In the genomic region with DNA sequence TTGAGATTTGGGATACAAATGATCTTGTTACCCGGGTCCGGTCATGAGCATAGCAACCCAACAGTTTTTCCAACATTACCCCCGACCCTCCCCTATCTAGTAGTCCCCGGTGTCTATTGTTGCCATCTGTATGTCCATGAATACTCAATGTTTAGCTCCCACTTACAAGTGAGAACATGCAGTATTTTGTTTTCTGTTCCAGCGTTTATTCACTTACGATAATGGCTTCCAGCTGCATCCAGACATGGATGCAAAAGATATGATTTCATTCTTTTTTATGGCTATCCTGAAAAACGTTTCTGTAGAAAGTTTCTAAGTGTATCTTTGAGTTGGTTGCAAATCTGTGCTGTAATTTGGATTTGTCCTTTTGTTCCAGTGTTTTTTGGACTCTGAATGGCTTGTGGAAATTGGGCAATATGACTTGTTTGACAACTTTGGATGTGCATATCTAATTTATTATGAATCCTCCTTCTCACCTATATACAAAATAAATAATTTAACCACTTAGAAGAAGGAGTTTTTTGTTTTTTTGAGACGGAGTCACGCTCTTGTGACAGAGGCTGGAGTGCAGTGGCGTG, we compare ENCODE assay signal across 17 cellular contexts. TPM values are rescaled to one million over a fixed set of nuclear protein-coding genes. Genes with fewer than 3 reads are reported as not detected.
DNase-seq lines count a peak whose midpoint lies in the region; FAIRE-seq and TF ChIP-seq lines count a peak whose summit lies in the region.
"Had no signal": no experiment of that assay in that cellular context is flagged by ENCODE, and none has a peak within 500 bp of the region (broad histone marks: within the 10 kb centered on the region; RNA-seq: fewer than 3 reads in every experiment).

No MANE protein-coding gene starts in this region.

- peak overlapping the region; percentile 71 for H3K4me2 ChIP-seq in keratinocyte (ENCODE audit: control insufficient read depth, extremely low read depth, insufficient read depth, low read depth, low read length)
- no peak overlapping the region for H3K4me2 ChIP-seq in trophoblast cell (ENCODE audit: low read length)

- H3K4me1 ChIP-seq in HEK293 (ENCODE audit: control insufficient read depth, insufficient read depth, low read length) (peaks cover 18% of the 10 kb centered on the region), ascending aorta (peaks cover 0 to 40% of the 10 kb centered on the region in 2 donors), keratinocyte (ENCODE audit: control insufficient read depth, extremely low read depth, insufficient read depth, low read length) (peaks cover 44% of the 10 kb centered on the region), stomach (peaks cover 25 to 62% (median 52%) of the 10 kb centered on the region in 4 donors), trophoblast cell (ENCODE audit: control insufficient read depth in 1 of 2, insufficient read depth in 2 of 2, low read length in 2 of 2) (peaks cover 0 to 2% of the 10 kb centered on the region in 2 experiments)

- intact Hi-C loops in ascending aorta (cut with DNase I): loop anchor here (2.0 kb wide), 1 partner anchor 29 kb away; no protein-coding TSS in a partner anchor
- intact Hi-C loops in stomach (cut with DNase I; ENCODE audit: low total_unique reads): no loop called here
- intact Hi-C loops in posterior vena cava (cut with DNase I): no loop called here

- H3K79me2 ChIP-seq in keratinocyte (ENCODE audit: control insufficient read depth, insufficient read depth, low read length) (peaks cover 72% of the 10 kb centered on the region), trophoblast cell (ENCODE audit: control insufficient read depth, insufficient read depth, low read length, poor library complexity) (peaks cover 6% of the 10 kb centered on the region)

- no peak for DNase-seq in ascending aorta (ENCODE audit: low spot score in 2 of 2)
- no peak for DNase-seq in keratinocyte (ENCODE audit: low read depth, low spot score)
- DNase-seq in stomach: no peak
- DNase-seq in frontal cortex (ENCODE audit: low spot score in 2 of 2): no peak
- no peak for DNase-seq in posterior vena cava (ENCODE audit: low spot score)
- no peak for DNase-seq in trophoblast cell
- DNase-seq: brain microvascular endothelial cell, hypothalamus, NCI-H1694, NCI-H524, ovary had no signal

- no peak for TF ChIP-seq CTCF in HEK293 (tag by site-specific recombination; IDR thresholded peaks at IDR 0.05)
- TF ChIP-seq CTCF in ascending aorta (IDR thresholded peaks at IDR 0.05): no peak
- TF ChIP-seq CTCF in keratinocyte (optimal IDR thresholded peaks at IDR 0.05 in 1 of 3, IDR thresholded peaks at IDR 0.05 in 1 of 3, conservative IDR thresholded peaks at IDR 0.05 in 1 of 3; ENCODE audit: extremely low read depth in 1 of 3, insufficient read depth in 2 of 3, low read length in 3 of 3): no peak
- no peak for TF ChIP-seq CTCF in stomach (IDR thresholded peaks at IDR 0.05)

- H3K27me3 ChIP-seq in ascending aorta (no peaks in the 10 kb centered on the region), keratinocyte (ENCODE audit: control insufficient read depth, extremely low read depth, insufficient read depth, low read length) (no peaks in the 10 kb centered on the region), stomach (no peaks in the 10 kb centered on the region), trophoblast cell (ENCODE audit: insufficient read depth, low read length) (no peaks in the 10 kb centered on the region)
- H3K27me3 ChIP-seq: brain microvascular endothelial cell, ovary had no signal

- FAIRE-seq in keratinocyte (lab: Jason Lieb, UNC) (no peak), frontal cortex (lab: Jason Lieb, UNC) (no peak)
- FAIRE-seq: K562 had no signal

- no peak overlapping the region for H3K14ac ChIP-seq in trophoblast cell (ENCODE audit: low read length)

- dilution Hi-C loops in keratinocyte (cut with MboI; ENCODE audit: extremely low pct_ligation_motif_present, low sequenced_read_pairs): no loop called here

- H4K20me1 ChIP-seq in keratinocyte (ENCODE audit: control insufficient read depth, extremely low read depth, insufficient read depth, low read length): peaks cover 2% of the 10 kb centered on the region

- H3K9me3 ChIP-seq in HEK293 (ENCODE audit: control insufficient read depth, insufficient read depth, low read depth, low read length) (no peaks in the 10 kb centered on the region), ascending aorta (no peaks in the 10 kb centered on the region), keratinocyte (ENCODE audit: control insufficient read depth, low read depth, low read length) (no peaks in the 10 kb centered on the region), stomach (no peaks in the 10 kb centered on the region), trophoblast cell (ENCODE audit: insufficient read depth, low read depth, low read length) (no peaks in the 10 kb centered on the region)
- H3K9me3 ChIP-seq: ovary had no signal

- H2BK12ac ChIP-seq in trophoblast cell (ENCODE audit: low read length): no peak overlapping the region

- no peak overlapping the region for H2AK5ac ChIP-seq in trophoblast cell (ENCODE audit: low read length)

- TF ChIP-seq EP300 in stomach (IDR thresholded peaks at IDR 0.05): no peak

- POLR2A ChIA-PET in HEK293 (lab: Yijun Ruan, JAX): interaction anchor here (0.6 to 0.7 kb wide), 2 partner anchors 72 to 90 kb away, joined by 5 to 6 read pairs; no protein-coding TSS in a partner anchor

- H2BK120ac ChIP-seq in trophoblast cell (ENCODE audit: insufficient read depth, low read length, poor library complexity): no peak overlapping the region

- H3K23ac ChIP-seq in trophoblast cell (ENCODE audit: low read length): no peak overlapping the region

- CTCF ChIA-PET in HEK293 (lab: Yijun Ruan, JAX): no interaction called here

- H3K9ac ChIP-seq in keratinocyte (ENCODE audit: control insufficient read depth, extremely low read depth, insufficient read depth, low read length) (peak overlapping the region; percentile 3), trophoblast cell (ENCODE audit: low read length) (no peak overlapping the region)

- no peak overlapping the region for H3K4ac ChIP-seq in trophoblast cell (ENCODE audit: low read depth, low read length)

- peak overlapping the region; percentile 51; the same call in 1 of the 2 replicates for H3K27ac ChIP-seq in HEK293 (ENCODE audit: extremely low read depth, low read depth, low read length)
- H3K27ac ChIP-seq in ascending aorta: peak overlapping the region; percentile 76 to 83
- peak overlapping the region; percentile 71 for H3K27ac ChIP-seq in keratinocyte (ENCODE audit: control insufficient read depth, insufficient read depth, low read length)
- peak overlapping the region in 3 of 5 donors; percentile 71 to 86 (median 85) for H3K27ac ChIP-seq in stomach
- no peak overlapping the region for H3K27ac ChIP-seq in trophoblast cell (ENCODE audit: low read depth, low read length)
- H3K27ac ChIP-seq: brain microvascular endothelial cell, C4-2B, ovary had no signal

- peak overlapping the region; percentile 16 for H2AFZ ChIP-seq in keratinocyte (ENCODE audit: control insufficient read depth, low read length)
- H2AFZ ChIP-seq in trophoblast cell (ENCODE audit: insufficient read depth, low read length, poor library complexity): no peak overlapping the region

- WGBS in stomach, 5 donors: 72 to 74% (median 72%) methylated on average over 10 of the region's 10 CpGs
- WGBS in trophoblast cell (ENCODE audit: extremely low coverage, insufficient coverage, insufficient read length): no CpG with 5 or more reads among the region's 10 CpGs

- H4K91ac ChIP-seq in trophoblast cell (ENCODE audit: low read depth, low read length): no peak overlapping the region

- H4K12ac ChIP-seq in trophoblast cell (ENCODE audit: low read depth, low read length): no peak overlapping the region

- no peaks in the 10 kb centered on the region for H3K79me1 ChIP-seq in trophoblast cell (ENCODE audit: low read length)

- no peak overlapping the region for H4K8ac ChIP-seq in trophoblast cell (ENCODE audit: low read depth, low read length)

- H2BK5ac ChIP-seq in trophoblast cell (ENCODE audit: low read depth, low read length, poor library complexity): no peak overlapping the region

- H3K9me1 ChIP-seq in keratinocyte (ENCODE audit: control insufficient read depth, extremely low read depth, insufficient read depth, low read length): no peaks in the 10 kb centered on the region

- TF ChIP-seq POLR2A in stomach (IDR thresholded peaks at IDR 0.05): no peak

- no peak overlapping the region for H3K18ac ChIP-seq in trophoblast cell (ENCODE audit: low read length)

- peaks cover 8 to 28% of the 10 kb centered on the region in 2 experiments for H3K36me3 ChIP-seq in HEK293 (ENCODE audit: control insufficient read depth in 2 of 2, insufficient read depth in 1 of 2, low read length in 2 of 2)
- peaks cover 8 to 14% of the 10 kb centered on the region in 2 donors for H3K36me3 ChIP-seq in ascending aorta
- H3K36me3 ChIP-seq in keratinocyte (ENCODE audit: control insufficient read depth in 2 of 2, extremely low read depth in 1 of 2, insufficient read depth in 2 of 2, low read length in 2 of 2): no peaks in the 10 kb centered on the region
- H3K36me3 ChIP-seq in stomach: peaks cover 0 to 46% (median 38%) of the 10 kb centered on the region in 4 donors
- peaks cover 11 to 19% of the 10 kb centered on the region in 2 experiments for H3K36me3 ChIP-seq in trophoblast cell (ENCODE audit: control insufficient read depth in 1 of 2, insufficient read depth in 2 of 2, low read length in 2 of 2)
- H3K36me3 ChIP-seq: ovary had no signal

- H3K4me3 ChIP-seq in HEK293 (ENCODE audit: low read depth, low read length) (no peak overlapping the region), ascending aorta (peak overlapping the region in 1 of 2 donors; percentile 4), keratinocyte (ENCODE audit: control insufficient read depth in 2 of 3, extremely low read depth in 1 of 3, insufficient read depth in 2 of 3, low read depth in 1 of 3, low read length in 3 of 3) (peak overlapping the region in 2 of 3 experiments; percentile 32 to 37), stomach (no peak overlapping the region), trophoblast cell (ENCODE audit: low read depth, low read length) (no peak overlapping the region)
- H3K4me3 ChIP-seq: K562, lung, ovary had no signal

RNA-seq across cellular contexts. Expression of a gene that starts 11.8 kb away (rescaled TPM):
- total RNA-seq in ascending aorta (49.0 TPM), stomach (100 to 1,000 TPM in 1 of 5 donors, 10 to 100 TPM in 4; 13.3 to 142 (median 36.8) TPM), frontal cortex (8.2 TPM), posterior vena cava (10 to 100 TPM; 55.1 to 59.9 TPM)
- polyA plus RNA-seq in keratinocyte (30.7 to 34.5 TPM (median 31.2 TPM) in 3 replicates), stomach (10 to 100 TPM; 10.2 to 16.2 (median 12.2) TPM)
- polyA plus RNA-seq in keratinocyte (2011; ENCODE audit: low read depth): 9.3 TPM
- polyA plus RNA-seq in keratinocyte (2011; cell fraction: cytosol; rRNA removed): 14.5 and 20.1 TPM in 2 replicates
- polyA plus RNA-seq in keratinocyte (2011; cell fraction: nucleus; rRNA removed): 38.4 and 41.8 TPM in 2 replicates
- polyA plus RNA-seq in keratinocyte (2012; ENCODE audit: low replicate concordance): 16.6 and 21.3 TPM in 2 replicates
- 68.7 to 128 TPM (median 106 TPM) in 3 replicates for polyA minus RNA-seq in keratinocyte
- polyA minus RNA-seq in keratinocyte (2011; cell fraction: cytosol; rRNA and poly(A)+ RNA removed): 29.0 TPM
- 32.4 and 49.2 TPM in 2 replicates for polyA minus RNA-seq in keratinocyte (2011; cell fraction: nucleus; rRNA and poly(A)+ RNA removed)
- polyA plus RNA-seq in trophoblast cell (2013): 50.5 and 51.4 TPM in 2 replicates

RNA-seq across cellular contexts. Expression of a gene that starts 31.9 kb away (rescaled TPM):
- total RNA-seq in ascending aorta (not detected), stomach (not detected), frontal cortex (not detected), posterior vena cava (not detected)
- polyA plus RNA-seq in keratinocyte (0.04 TPM in 1 of 3 replicates, not detected in the others), stomach (1 to 10 TPM in 1 of 3 donors, under 1 TPM in 2; 0.23 to 1.8 (median 0.25) TPM)
- not detected for polyA plus RNA-seq in keratinocyte (2011; ENCODE audit: low read depth)
- polyA plus RNA-seq in keratinocyte (2011; cell fraction: cytosol; rRNA removed): not detected in 2 replicates
- polyA plus RNA-seq in keratinocyte (2011; cell fraction: nucleus; rRNA removed): not detected in 2 replicates
- not detected in 2 replicates for polyA plus RNA-seq in keratinocyte (2012; ENCODE audit: low replicate concordance)
- not detected in 3 replicates for polyA minus RNA-seq in keratinocyte
- not detected for polyA minus RNA-seq in keratinocyte (2011; cell fraction: cytosol; rRNA and poly(A)+ RNA removed)
- polyA minus RNA-seq in keratinocyte (2011; cell fraction: nucleus; rRNA and poly(A)+ RNA removed): not detected in 2 replicates
- polyA plus RNA-seq in trophoblast cell (2013): 0.82 and 0.89 TPM in 2 replicates
- total RNA-seq: activated T-helper 1 cell treated with anti-CD3 and anti-CD28 coated beads, Interleukin-12 subunit alpha, Interleukin-12 subunit beta, Interleukin-2, Interleukin-4 antibody, amounts not matched to agents 30 ng/mL and 10 ng/mL and 1 ng/mL, durations not matched to agents 14 hours and 24 hours and 36 hours; RPMI7951 had no signal

RNA-seq across cellular contexts. Expression of a gene that starts 49.8 kb away (rescaled TPM):
- 20.6 TPM for total RNA-seq in ascending aorta
- polyA plus RNA-seq in keratinocyte: 81.1 to 128 TPM (median 104 TPM) in 3 replicates
- 69.6 TPM for polyA plus RNA-seq in keratinocyte (2011; ENCODE audit: low read depth)
- 152 and 166 TPM in 2 replicates for polyA plus RNA-seq in keratinocyte (2011; cell fraction: cytosol; rRNA removed)
- 67.9 and 77.8 TPM in 2 replicates for polyA plus RNA-seq in keratinocyte (2011; cell fraction: nucleus; rRNA removed)
- 120 and 191 TPM in 2 replicates for polyA plus RNA-seq in keratinocyte (2012; ENCODE audit: low replicate concordance)
- polyA minus RNA-seq in keratinocyte: 85.6 to 98.3 TPM (median 88.7 TPM) in 3 replicates
- 62.2 TPM for polyA minus RNA-seq in keratinocyte (2011; cell fraction: cytosol; rRNA and poly(A)+ RNA removed)
- polyA minus RNA-seq in keratinocyte (2011; cell fraction: nucleus; rRNA and poly(A)+ RNA removed): 10.1 and 18.5 TPM in 2 replicates
- total RNA-seq in stomach: 100 to 1,000 TPM in 3 of 5 donors, 10 to 100 TPM in 2; 44.3 to 194 (median 105) TPM
- polyA plus RNA-seq in stomach: 100 to 1,000 TPM; 194 to 437 (median 306) TPM
- 4.9 TPM for total RNA-seq in frontal cortex
- total RNA-seq in posterior vena cava: 100 to 1,000 TPM in 1 of 2 donors, 10 to 100 TPM in 1; 99.1 to 102 TPM
- polyA plus RNA-seq in trophoblast cell (2013): 229 and 234 TPM in 2 replicates

RNA-seq across cellular contexts. Expression of a gene that starts 55.6 kb away (rescaled TPM):
- total RNA-seq in ascending aorta: not detected
- polyA plus RNA-seq in keratinocyte: not detected in 3 replicates
- polyA plus RNA-seq in keratinocyte (2011; ENCODE audit: low read depth): not detected
- polyA plus RNA-seq in keratinocyte (2011; cell fraction: cytosol; rRNA removed): not detected in 2 replicates
- not detected in 2 replicates for polyA plus RNA-seq in keratinocyte (2011; cell fraction: nucleus; rRNA removed)
- not detected in 2 replicates for polyA plus RNA-seq in keratinocyte (2012; ENCODE audit: low replicate concordance)
- not detected in 3 replicates for polyA minus RNA-seq in keratinocyte
- polyA minus RNA-seq in keratinocyte (2011; cell fraction: cytosol; rRNA and poly(A)+ RNA removed): not detected
- polyA minus RNA-seq in keratinocyte (2011; cell fraction: nucleus; rRNA and poly(A)+ RNA removed): not detected in 2 replicates
- total RNA-seq in stomach: not detected
- not detected for polyA plus RNA-seq in stomach
- under 0.01 TPM for total RNA-seq in frontal cortex
- not detected for total RNA-seq in posterior vena cava
- 0.03 TPM in 1 of 2 replicates, not detected in the other for polyA plus RNA-seq in trophoblast cell (2013)
- total RNA-seq: activated T-helper 1 cell treated with anti-CD3 and anti-CD28 coated beads, Interleukin-12 subunit alpha, Interleukin-12 subunit beta, Interleukin-2, Interleukin-4 antibody, amounts not matched to agents 30 ng/mL and 10 ng/mL and 1 ng/mL, durations not matched to agents 14 hours and 24 hours and 36 hours; K562; lung; ovary; RPMI7951 had no signal
- polyA plus RNA-seq: lung had no signal

Comparison
In these comparisons a context has a peak if more than half of its experiments do, and no peak if none do; other contexts are left out.
1. H3K4me3 ChIP-seq: peak in keratinocyte (2 of 3); none in HEK293 (single experiment), stomach (0 of 4) and trophoblast cell (single experiment).